In the genomic region with DNA sequence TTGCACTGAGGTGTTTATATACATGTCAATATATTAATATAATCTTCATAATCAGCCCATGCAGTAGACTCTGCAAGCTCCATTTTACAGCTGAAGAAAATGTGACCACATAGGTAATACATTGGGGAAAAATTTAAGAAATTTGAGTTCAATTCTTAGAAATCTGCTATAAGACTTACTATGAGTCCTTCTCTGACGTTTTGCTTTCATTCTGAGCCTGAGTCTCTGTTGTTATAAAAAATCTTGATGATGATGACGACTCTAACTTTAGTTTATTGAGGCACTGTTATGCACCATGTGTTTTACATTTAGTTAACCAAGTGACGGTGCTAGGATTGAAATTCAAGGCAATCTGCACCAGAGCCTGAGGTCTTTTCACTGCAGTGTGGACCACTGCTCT, we compare ENCODE assay signal across 32 cellular contexts.
"Had no signal": no experiment of that assay in that cellular context is flagged by ENCODE, and none has a peak within 500 bp of the region (broad histone marks: within the 10 kb centered on the region; RNA-seq: fewer than 3 reads in every experiment).

No MANE protein-coding gene starts in this region.

- ATAC-seq: activated CD4-positive, alpha-beta T cell treated with anti-CD3 and anti-CD28 coated beads for 36 hours; activated naive CD4-positive, alpha-beta T cell treated with anti-CD3 and anti-CD28 coated beads, Interleukin-2, amount 50 U/mL, for 72 hours; body of pancreas; WTC11 had no signal

- FAIRE-seq: astrocyte had no signal

- DNase-seq: activated CD4-positive, alpha-beta memory T cell treated with anti-CD3 and anti-CD28 coated beads, Interleukin-2, amount 10 ng/mL, durations not matched to agents 7 days and 5 days; activated CD4-positive, alpha-beta T cell treated with anti-CD3 and anti-CD28 coated beads for 1 hour; activated CD4-positive, alpha-beta T cell treated with anti-CD3 and anti-CD28 coated beads for 36 hours; activated CD4-positive, alpha-beta T cell treated with anti-CD3 and anti-CD28 coated beads for 48 hours; activated CD4-positive, alpha-beta T cell treated with anti-CD3 and anti-CD28 coated beads, Interleukin-2, amount 10 ng/mL, durations not matched to agents 7 days and 5 days; activated CD4-positive, alpha-beta T cell treated with anti-CD3 and anti-CD28 coated beads, Interleukin-2, amount 50 U/mL, for 48 hours; activated CD4-positive, CD25-positive, alpha-beta regulatory T cell; activated CD8-positive, alpha-beta memory T cell treated with anti-CD3 and anti-CD28 coated beads for 24 hours; activated CD8-positive, alpha-beta memory T cell treated with anti-CD3 and anti-CD28 coated beads, Interleukin-2, amount 50 U/mL, for 4 hours; activated effector memory CD4-positive, alpha-beta T cell treated with anti-CD3 and anti-CD28 coated beads, Interleukin-2, amount 50 U/mL, for 16 hours; activated gamma-delta T cell treated with Interleukin-2 at 50 U/mL for 16 hours; activated naive CD4-positive, alpha-beta T cell; activated naive CD4-positive, alpha-beta T cell treated with anti-CD3 and anti-CD28 coated beads for 36 hours; activated naive CD4-positive, alpha-beta T cell treated with anti-CD3 and anti-CD28 coated beads, Interleukin-2, amount 50 U/mL, for 16 hours; activated naive CD8-positive, alpha-beta T cell treated with anti-CD3 and anti-CD28 coated beads for 36 hours; activated T-cell treated with anti-CD3 and anti-CD28 coated beads, Interleukin-2, amount 50 U/mL, for 24 hours; activated T-cell treated with anti-CD3 and anti-CD28 coated beads, Interleukin-2, amount 50 U/mL, for 48 hours; amniotic stem cell; body of pancreas; brain microvascular endothelial cell; cerebellar nuclear complex; SW 1271; T-helper 1 cell; T-helper 2 cell; T-helper 9 cell; WERI-Rb-1 had no signal

- H3K27ac Mint-ChIP-seq: activated CD4-positive, alpha-beta memory T cell treated with anti-CD3 and anti-CD28 coated beads, Interleukin-2, amount 10 ng/mL, durations not matched to agents 7 days and 5 days; activated CD4-positive, alpha-beta T cell treated with anti-CD3 and anti-CD28 coated beads for 36 hours; activated CD4-positive, alpha-beta T cell treated with anti-CD3 and anti-CD28 coated beads, Interleukin-2, amount 10 ng/mL, durations not matched to agents 7 days and 5 days; activated naive CD4-positive, alpha-beta T cell treated with anti-CD3 and anti-CD28 coated beads for 36 hours; activated naive CD4-positive, alpha-beta T cell treated with anti-CD3 and anti-CD28 coated beads, Interleukin-2, amount 50 U/mL, for 72 hours; activated naive CD8-positive, alpha-beta T cell treated with anti-CD3 and anti-CD28 coated beads for 36 hours; activated T-cell treated with anti-CD3 and anti-CD28 coated beads, Interleukin-2, amount 50 U/mL, for 24 hours; T-helper 1 cell treated with Interleukin-12 subunit alpha and Interleukin-12 subunit beta and Interleukin-4 antibody, amounts not matched to agents 30 μg/mL and 1 μg/mL, for 36 hours; T-helper 2 cell treated with Interferon-gamma antibody and Interleukin-4, amounts not matched to agents 5 μg/mL and 100 μg/mL, for 36 hours; WTC11 had no signal

- H3K27me3 Mint-ChIP-seq: activated CD4-positive, alpha-beta memory T cell treated with anti-CD3 and anti-CD28 coated beads, Interleukin-2, amount 10 ng/mL, durations not matched to agents 7 days and 5 days; activated CD4-positive, alpha-beta T cell treated with anti-CD3 and anti-CD28 coated beads for 36 hours; activated CD4-positive, alpha-beta T cell treated with anti-CD3 and anti-CD28 coated beads, Interleukin-2, amount 10 ng/mL, durations not matched to agents 7 days and 5 days; activated naive CD8-positive, alpha-beta T cell treated with anti-CD3 and anti-CD28 coated beads for 36 hours; central memory CD8-positive, alpha-beta T cell had no signal

- H3K36me3 Mint-ChIP-seq: activated naive CD4-positive, alpha-beta T cell treated with anti-CD3 and anti-CD28 coated beads, Interleukin-2, amount 50 U/mL, for 72 hours; activated naive CD8-positive, alpha-beta T cell treated with anti-CD3 and anti-CD28 coated beads for 36 hours; WTC11 had no signal

- H3K4me3 Mint-ChIP-seq: activated CD4-positive, alpha-beta memory T cell treated with anti-CD3 and anti-CD28 coated beads, Interleukin-2, amount 10 ng/mL, durations not matched to agents 7 days and 5 days; activated CD4-positive, alpha-beta T cell treated with anti-CD3 and anti-CD28 coated beads for 36 hours; activated CD4-positive, alpha-beta T cell treated with anti-CD3 and anti-CD28 coated beads, Interleukin-2, amount 10 ng/mL, durations not matched to agents 7 days and 5 days; activated naive CD4-positive, alpha-beta T cell treated with anti-CD3 and anti-CD28 coated beads for 36 hours; activated naive CD8-positive, alpha-beta T cell treated with anti-CD3 and anti-CD28 coated beads for 36 hours; activated T-cell treated with anti-CD3 and anti-CD28 coated beads, Interleukin-2, amount 50 U/mL, for 24 hours; central memory CD8-positive, alpha-beta T cell; T-helper 1 cell treated with Interleukin-12 subunit alpha and Interleukin-12 subunit beta and Interleukin-4 antibody, amounts not matched to agents 30 μg/mL and 1 μg/mL, for 36 hours; T-helper 2 cell treated with Interferon-gamma antibody and Interleukin-4, amounts not matched to agents 5 μg/mL and 100 μg/mL, for 36 hours; WTC11 had no signal

- H3K9me3 Mint-ChIP-seq: activated CD4-positive, alpha-beta memory T cell treated with anti-CD3 and anti-CD28 coated beads, Interleukin-2, amount 10 ng/mL, durations not matched to agents 7 days and 5 days; activated naive CD4-positive, alpha-beta T cell treated with anti-CD3 and anti-CD28 coated beads for 36 hours; activated T-cell treated with anti-CD3 and anti-CD28 coated beads, Interleukin-2, amount 50 U/mL, for 24 hours; central memory CD8-positive, alpha-beta T cell had no signal
